In the genomic region with DNA sequence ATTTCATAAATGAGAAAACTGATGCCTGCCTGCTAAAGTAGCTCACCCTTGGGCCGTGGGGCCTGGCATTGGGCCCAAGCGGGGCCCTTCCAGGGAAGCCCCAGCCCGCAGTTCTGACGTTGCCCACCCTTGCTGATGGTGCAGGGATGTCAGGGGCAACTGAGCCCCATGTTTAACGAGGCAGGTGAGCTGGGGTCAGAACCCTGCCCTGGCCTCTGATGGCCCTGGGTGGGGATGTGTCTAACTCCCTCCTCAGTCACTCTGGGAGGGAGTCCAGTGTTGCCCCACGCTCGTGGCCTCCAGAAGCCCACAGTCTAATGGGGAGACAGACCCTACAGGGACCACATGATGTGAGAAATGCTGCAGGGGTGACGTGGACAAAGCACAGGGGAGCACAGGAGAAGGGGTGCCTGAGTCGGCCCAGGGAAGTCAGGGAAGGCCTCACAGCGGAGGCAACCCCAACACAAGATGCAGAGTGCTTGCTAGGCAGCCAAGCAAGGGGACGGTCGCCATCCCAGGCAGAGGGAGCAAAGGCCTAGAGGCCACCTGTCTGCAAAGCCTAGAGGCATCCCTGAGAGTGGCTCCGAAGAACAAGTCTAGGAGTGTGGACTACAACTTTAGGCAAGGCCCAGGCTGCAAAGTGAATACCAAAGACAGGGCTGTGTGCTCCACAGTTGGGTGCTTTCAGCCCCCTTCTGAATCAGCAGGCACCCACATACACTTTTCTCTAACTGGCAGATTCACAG, we compare ENCODE assay signal across 1 cellular context.
TF ChIP-seq lines count a peak whose summit lies in the region.

No MANE protein-coding gene starts in this region.

TF ChIP-seq in endothelial cell of umbilical vein, 7 proteins besides CTCF, POLR2A, EP300 and RAD21:
- no peak for TF ChIP-seq EZH2 (IDR thresholded peaks at IDR 0.05; ENCODE audit: borderline replicate concordance, low read depth, low read length, severe bottlenecking)
- TF ChIP-seq GATA2 (IDR thresholded peaks at IDR 0.05; ENCODE audit: insufficient read depth, insufficient read length, low read depth, low read length), result no peak
- no peak for TF ChIP-seq JUN (IDR thresholded peaks at IDR 0.05; ENCODE audit: borderline replicate concordance, insufficient read depth, insufficient read length, low read depth)
- no peak for TF ChIP-seq FOS (IDR thresholded peaks at IDR 0.05; ENCODE audit: borderline replicate concordance, insufficient read depth, low read length)
- no peak for TF ChIP-seq POLR2AphosphoS5 (IDR thresholded peaks at IDR 0.05; ENCODE audit: insufficient read depth, low read depth, low read length)
- TF ChIP-seq MYC (IDR thresholded peaks at IDR 0.05; ENCODE audit: low read depth, low read length), result no peak
- TF ChIP-seq, protein P1, sequence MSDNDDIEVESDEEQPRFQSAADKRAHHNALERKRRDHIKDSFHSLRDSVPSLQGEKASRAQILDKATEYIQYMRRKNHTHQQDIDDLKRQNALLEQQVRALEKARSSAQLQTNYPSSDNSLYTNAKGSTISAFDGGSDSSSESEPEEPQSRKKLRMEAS (IDR thresholded peaks at IDR 0.05; ENCODE audit: insufficient read depth, insufficient read length), result no peak
